23 cellular contexts compared by ENCODE assay signal in the genomic region with DNA sequence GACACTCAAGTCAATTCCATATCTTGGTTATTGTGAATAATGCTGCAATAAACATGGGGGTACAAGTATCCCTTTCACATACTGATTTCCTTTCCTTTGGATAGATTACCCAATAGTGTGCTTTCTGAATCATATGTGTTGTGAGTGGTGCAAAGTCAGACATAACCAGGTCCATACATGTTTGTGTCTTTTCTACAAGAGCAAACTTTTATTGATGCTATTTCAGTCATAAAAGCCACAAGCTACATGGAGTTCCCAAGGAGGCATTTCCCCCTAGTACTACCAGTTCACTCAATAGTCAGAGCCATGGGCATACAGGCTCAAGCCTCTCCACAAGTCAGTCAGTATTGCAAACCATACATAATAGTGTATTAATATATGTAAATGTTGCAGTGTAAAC.
"Had no signal": no experiment of that assay in that cellular context is flagged by ENCODE, and none has a peak within 500 bp of the region (broad histone marks: within the 10 kb centered on the region; RNA-seq: fewer than 3 reads in every experiment).

No MANE protein-coding gene starts in this region.

- H3K9me3 ChIP-seq: breast epithelium, colonic mucosa, gastroesophageal sphincter, right atrium auricular region, suprapubic skin, tibial artery, upper lobe of right lung had no signal

- H3K4me2 ChIP-seq: neural progenitor cell had no signal

- H3K27ac ChIP-seq: breast epithelium, colonic mucosa, gastroesophageal sphincter, neural progenitor cell, right atrium auricular region, spleen, suprapubic skin, tibial artery, upper lobe of right lung, VCaP had no signal

- H2AFZ ChIP-seq: neural progenitor cell had no signal

- H3K4me3 ChIP-seq: breast epithelium, colonic mucosa, gastroesophageal sphincter, neural progenitor cell, right atrium auricular region, spleen, suprapubic skin, tibial artery, upper lobe of right lung had no signal

- DNase-seq: activated CD4-positive, alpha-beta T cell treated with anti-CD3 and anti-CD28 coated beads for 4 hours; activated CD4-positive, alpha-beta T cell treated with anti-CD3 and anti-CD28 coated beads, Interleukin-2, amount 50 U/mL, for 4 hours; activated naive CD8-positive, alpha-beta T cell treated with anti-CD3 and anti-CD28 coated beads, Interleukin-2, amount 50 U/mL, for 24 hours; amygdala; colonic mucosa; effector CD8-positive, alpha-beta T cell; head of caudate nucleus; hippocampal formation; kidney; midbrain; naive thymus-derived CD8-positive, alpha-beta T cell; spleen; stimulated activated naive CD4-positive, alpha-beta T cell; tibial artery; upper lobe of right lung had no signal

- H3K9ac ChIP-seq: neural progenitor cell had no signal

- H3K27me3 ChIP-seq: breast epithelium, colonic mucosa, gastroesophageal sphincter, neural progenitor cell, right atrium auricular region, spleen, suprapubic skin, tibial artery, upper lobe of right lung had no signal

- H3K36me3 ChIP-seq: breast epithelium, colonic mucosa, neural progenitor cell, right atrium auricular region had no signal

- H3K4me1 ChIP-seq: breast epithelium, colonic mucosa, gastroesophageal sphincter, neural progenitor cell, right atrium auricular region, suprapubic skin, upper lobe of right lung had no signal

- FAIRE-seq: endometrium, kidney, TTC549 had no signal
